ENCODE assay signal across 9 cellular contexts in the genomic region with DNA sequence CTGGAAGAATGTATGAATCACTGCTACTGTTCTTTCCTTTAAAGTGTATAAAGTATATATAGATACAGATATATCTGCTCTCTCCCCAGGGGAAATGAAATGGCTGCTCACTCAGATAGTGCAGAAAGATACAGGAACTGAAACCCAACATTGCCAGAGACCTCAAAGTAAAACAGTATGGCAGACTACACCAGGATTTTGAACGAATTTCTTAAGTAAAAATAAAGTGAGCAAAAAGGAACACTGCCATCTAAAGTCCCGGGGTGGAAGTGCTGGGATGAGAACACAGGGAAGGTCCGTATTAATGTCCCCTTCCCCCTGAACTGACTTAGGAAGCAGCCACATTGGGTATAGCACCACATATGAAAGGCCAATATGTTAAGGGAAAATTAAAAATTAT.
DNase-seq lines count a peak whose midpoint lies in the region; ATAC-seq, FAIRE-seq and TF ChIP-seq lines count a peak whose summit lies in the region.
"Had no signal": no experiment of that assay in that cellular context is flagged by ENCODE, and none has a peak within 500 bp of the region (broad histone marks: within the 10 kb centered on the region; RNA-seq: fewer than 3 reads in every experiment).

No MANE protein-coding gene starts in this region.

- no peak for TF ChIP-seq POLR2A in K562 (conservative IDR thresholded peaks at IDR 0.05)

- in situ Hi-C loops in K562 (cut with MboI) = no loop called here

- no peaks in the 10 kb centered on the region for H3K79me2 ChIP-seq in K562 (ENCODE audit: control insufficient read depth, insufficient read depth, low read length)

- no peaks in the 10 kb centered on the region for H3K9me3 ChIP-seq in K562 (replicated peaks; ENCODE audit: control insufficient read depth, insufficient read depth, low read depth, low read length)

- H3K4me3 ChIP-seq in K562 (no peak overlapping the region), foreskin fibroblast (ENCODE audit: low read depth in 1 of 2, low read length in 2 of 2) (no peak overlapping the region)

- H2AFZ ChIP-seq in K562 (ENCODE audit: low read depth, low read length) = no peak overlapping the region

- H3K36me3 ChIP-seq in K562 (ENCODE audit: control insufficient read depth, insufficient read depth, low read length) = no peaks in the 10 kb centered on the region

- DNase-seq in ELF-1 (ENCODE audit: low read depth, low spot score) = peak; percentile 3
- peak in 2 of 4 experiments; percentile 6 to 7 for DNase-seq in K562 (ENCODE audit: extremely low read depth in 1 of 4, low spot score in 3 of 4)
- no peak for DNase-seq in foreskin fibroblast
- DNase-seq in stimulated activated CD4-positive, alpha-beta T cell treated with anti-CD3 and anti-CD28 coated beads, Interleukin-4, amount 100 ng/mL, for 4 hours = no peak
- DNase-seq in D341Med (ENCODE audit: low spot score) = no peak
- no peak for DNase-seq in GM19240 (ENCODE audit: insufficient read length, low spot score)

- no peaks in the 10 kb centered on the region for H3K9me1 ChIP-seq in K562 (ENCODE audit: control insufficient read depth, insufficient read depth, low read length)

- intact Hi-C loops in K562 (cut with micrococcal nuclease) = no loop called here

- no peaks in the 10 kb centered on the region for H3K27me3 ChIP-seq in K562 (ENCODE audit: control insufficient read depth in 2 of 2, insufficient read depth in 2 of 2, low read length in 2 of 2)

- no peak for TF ChIP-seq EP300 in K562 (IDR thresholded peaks at IDR 0.05; ENCODE audit: low read length)

- H3K4me2 ChIP-seq in K562 (ENCODE audit: insufficient read depth, low read length) = no peak overlapping the region

- ATAC-seq in GM19463 (IDR thresholded peaks at IDR 0.05; ENCODE audit: unreplicated experiment) (peak; percentile 39), HG03378 (IDR thresholded peaks at IDR 0.05; ENCODE audit: unreplicated experiment) (peak; percentile 62), K562 (peak; percentile 44; the same call in 1 of the 3 replicates)

- TF ChIP-seq CTCF in K562 (IDR thresholded peaks at IDR 0.05 in 2 of 3, conservative IDR thresholded peaks at IDR 0.05 in 1 of 3; ENCODE audit: insufficient read depth in 2 of 3, low read depth in 1 of 3, low read length in 3 of 3) = peak in 2 of 3 experiments; percentile 18 to 26; a peak in 1 of 6 replicates
- TF ChIP-seq CTCF in foreskin fibroblast (IDR thresholded peaks at IDR 0.05; ENCODE audit: low read depth, low read length) = no peak

- BruUV-seq in K562 (replicated peaks; lab: Mats Ljungman, UMichigan) = no TSS peak

- POLR2A ChIA-PET in K562 (lab: Yijun Ruan, JAX) = no interaction called here

- no peak for TF ChIP-seq RAD21 in K562 (CRISPR knock-in tag; conservative IDR thresholded peaks at IDR 0.05 in 1 of 2, IDR thresholded peaks at IDR 0.05 in 1 of 2)

- FAIRE-seq in K562 (lab: Jason Lieb, UNC) = no peak

- no peaks in the 10 kb centered on the region for H3K4me1 ChIP-seq in K562 (replicated peaks in 1 of 2; ENCODE audit: control insufficient read depth in 2 of 2, insufficient read depth in 2 of 2, low read length in 2 of 2)

- CTCF ChIA-PET in K562 (lab: Yijun Ruan, JAX; ENCODE audit: low intra/inter-chr PET ratio) = no interaction called here

- H3K9ac ChIP-seq in K562 (ENCODE audit: insufficient read depth in 1 of 2, low read depth in 2 of 2, low read length in 2 of 2) = no peak overlapping the region

- no peak overlapping the region for H3K27ac ChIP-seq in K562 (ENCODE audit: extremely low read depth, low read depth, low read length)
- H3K27ac ChIP-seq: epithelial cell of prostate had no signal

- 0% methylated on average over 3 of the region's 3 CpGs for WGBS in K562 (ENCODE audit: insufficient coverage, low coverage, missing lambda C conversion rate)

- no peaks in the 10 kb centered on the region for H4K20me1 ChIP-seq in K562 (replicated peaks; ENCODE audit: control insufficient read depth, insufficient read depth, low read length)

TF ChIP-seq in K562, 482 proteins besides CTCF, POLR2A, EP300 and RAD21:
- TF ChIP-seq SMAD3 (CRISPR knock-in tag; conservative IDR thresholded peaks at IDR 0.05) (no peak), DMBX1 (CRISPR knock-in tag; IDR thresholded peaks at IDR 0.05; ENCODE audit: borderline replicate concordance) (no peak), ZBTB1 (CRISPR knock-in tag; IDR thresholded peaks at IDR 0.05; ENCODE audit: borderline replicate concordance, low read depth) (no peak), KAT2B (IDR thresholded peaks at IDR 0.05; ENCODE audit: low read depth, low read length) (no peak), OTX1 (CRISPR knock-in tag; IDR thresholded peaks at IDR 0.05) (no peak)
- TF ChIP-seq, protein P1, sequence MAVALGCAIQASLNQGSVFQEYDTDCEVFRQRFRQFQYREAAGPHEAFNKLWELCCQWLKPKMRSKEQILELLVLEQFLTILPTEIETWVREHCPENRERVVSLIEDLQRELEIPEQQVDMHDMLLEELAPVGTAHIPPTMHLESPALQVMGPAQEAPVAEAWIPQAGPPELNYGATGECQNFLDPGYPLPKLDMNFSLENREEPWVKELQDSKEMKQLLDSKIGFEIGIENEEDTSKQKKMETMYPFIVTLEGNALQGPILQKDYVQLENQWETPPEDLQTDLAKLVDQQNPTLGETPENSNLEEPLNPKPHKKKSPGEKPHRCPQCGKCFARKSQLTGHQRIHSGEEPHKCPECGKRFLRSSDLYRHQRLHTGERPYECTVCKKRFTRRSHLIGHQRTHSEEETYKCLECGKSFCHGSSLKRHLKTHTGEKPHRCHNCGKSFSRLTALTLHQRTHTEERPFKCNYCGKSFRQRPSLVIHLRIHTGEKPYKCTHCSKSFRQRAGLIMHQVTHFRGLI (CRISPR knock-in tag; IDR thresholded peaks at IDR 0.05) = no peak
TF ChIP-seq in K562: peak in this region for 0.
